ENCODE assay signal across 1 cellular context in genomic region chr12:63302941-63303536, GRCh38.
TF ChIP-seq lines count a peak whose summit lies in the region.

No MANE protein-coding gene starts in this region.

TF ChIP-seq in GM23338, 12 proteins besides CTCF, POLR2A, EP300 and RAD21 (continued from another document):
- TF ChIP-seq ZNF462 (CRISPR knock-in tag; IDR thresholded peaks at IDR 0.05) (no peak), ZNF331 (CRISPR knock-in tag; IDR thresholded peaks at IDR 0.05; ENCODE audit: low read depth) (no peak), NANOG (IDR thresholded peaks at IDR 0.05; ENCODE audit: borderline replicate concordance) (no peak), REST (IDR thresholded peaks at IDR 0.05; ENCODE audit: unreplicated experiment) (no peak), CREB1 (CRISPR knock-in tag; IDR thresholded peaks at IDR 0.05; ENCODE audit: low read depth) (no peak), ETS1 (IDR thresholded peaks at IDR 0.05) (no peak), POLR2AphosphoS5 (IDR thresholded peaks at IDR 0.05; ENCODE audit: low read depth) (no peak), JUNB (IDR thresholded peaks at IDR 0.05; ENCODE audit: unreplicated experiment) (no peak), STAT1 (IDR thresholded peaks at IDR 0.05; ENCODE audit: unreplicated experiment) (no peak)
